1 cellular context compared by ENCODE assay signal in the genomic region with DNA sequence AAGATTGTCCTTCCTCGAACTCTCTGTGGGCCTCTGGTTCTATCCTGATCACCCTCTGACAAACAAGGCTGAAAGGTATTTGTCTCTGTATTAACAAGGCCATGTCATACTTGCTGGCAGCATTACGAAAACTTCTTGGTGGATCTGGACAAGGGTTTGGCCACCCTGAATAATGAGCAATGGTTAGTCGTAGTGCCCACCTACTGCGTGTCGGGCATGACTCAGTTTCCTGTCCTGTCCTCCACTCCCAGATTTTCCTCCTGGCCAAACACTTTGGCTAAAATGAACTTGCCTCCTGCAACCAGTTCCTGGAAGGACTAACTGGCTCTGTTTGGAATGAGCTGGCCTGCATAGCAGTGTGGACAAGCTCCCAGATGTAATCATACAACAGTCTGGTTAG.
TF ChIP-seq lines count a peak whose summit lies in the region.

No MANE protein-coding gene starts in this region.

TF ChIP-seq in IMR-90, 13 proteins besides CTCF, POLR2A, EP300 and RAD21:
- TF ChIP-seq, protein P1, sequence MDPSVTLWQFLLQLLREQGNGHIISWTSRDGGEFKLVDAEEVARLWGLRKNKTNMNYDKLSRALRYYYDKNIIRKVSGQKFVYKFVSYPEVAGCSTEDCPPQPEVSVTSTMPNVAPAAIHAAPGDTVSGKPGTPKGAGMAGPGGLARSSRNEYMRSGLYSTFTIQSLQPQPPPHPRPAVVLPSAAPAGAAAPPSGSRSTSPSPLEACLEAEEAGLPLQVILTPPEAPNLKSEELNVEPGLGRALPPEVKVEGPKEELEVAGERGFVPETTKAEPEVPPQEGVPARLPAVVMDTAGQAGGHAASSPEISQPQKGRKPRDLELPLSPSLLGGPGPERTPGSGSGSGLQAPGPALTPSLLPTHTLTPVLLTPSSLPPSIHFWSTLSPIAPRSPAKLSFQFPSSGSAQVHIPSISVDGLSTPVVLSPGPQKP (IDR thresholded peaks at IDR 0.05; ENCODE audit: borderline replicate concordance, low read depth, low read length), result no peak
- TF ChIP-seq BHLHE40 (IDR thresholded peaks at IDR 0.05; ENCODE audit: low read depth, low read length), result no peak
- TF ChIP-seq RCOR1 (IDR thresholded peaks at IDR 0.05; ENCODE audit: insufficient replicate concordance, low read length), result no peak
- TF ChIP-seq CEBPB (IDR thresholded peaks at IDR 0.05; ENCODE audit: low read depth, low read length), result no peak
TF ChIP-seq in IMR-90: peak in this region for 0.
